ENCODE assay signal across 22 cellular contexts in genomic region chr1:45187735-45188134, GRCh38. TPM values are rescaled to one million over a fixed set of nuclear protein-coding genes. Genes with fewer than 3 reads are reported as not detected.
DNase-seq lines count a peak whose midpoint lies in the region; ATAC-seq and TF ChIP-seq lines count a peak whose summit lies in the region.
"Had no signal": no experiment of that assay in that cellular context is flagged by ENCODE, and none has a peak within 500 bp of the region (broad histone marks: within the 10 kb centered on the region; RNA-seq: fewer than 3 reads in every experiment).

No MANE protein-coding gene starts in this region.

- intact Hi-C loops in Calu3 (cut with micrococcal nuclease; ENCODE audit: unreplicated experiment), result no loop called here
- intact Hi-C loops in breast epithelium (cut with DNase I; ENCODE audit: low total_unique reads), result no loop called here

- no peaks in the 10 kb centered on the region for H3K27me3 Mint-ChIP-seq in activated T-helper 17 cell treated with anti-CD3 and anti-CD28 coated beads, Interleukin-2, amount 50 U/mL, for 72 hours
- H3K27me3 Mint-ChIP-seq in Calu3 (ENCODE audit: unreplicated experiment), result peaks cover 24% of the 10 kb centered on the region
- H3K27me3 Mint-ChIP-seq: CD4-positive, alpha-beta T cell had no signal

- no peaks in the 10 kb centered on the region for H3K9me3 Mint-ChIP-seq in activated T-helper 17 cell treated with anti-CD3 and anti-CD28 coated beads, Interleukin-2, amount 50 U/mL, for 72 hours
- no peaks in the 10 kb centered on the region for H3K9me3 Mint-ChIP-seq in Calu3 (ENCODE audit: low read depth, unreplicated experiment)
- H3K9me3 Mint-ChIP-seq: CD4-positive, alpha-beta T cell; HFFc6 had no signal

- no TSS peak for BruUV-seq in Calu3 (replicated peaks; lab: Mats Ljungman, UMichigan)

- H3K4me3 ChIP-seq in ACC112 (ENCODE audit: low read depth, low read length) (peak overlapping the region; percentile 31), breast epithelium (no peak overlapping the region)
- H3K4me3 ChIP-seq: SK-N-MC had no signal

- no peaks in the 10 kb centered on the region for H3K36me3 Mint-ChIP-seq in activated T-helper 17 cell treated with anti-CD3 and anti-CD28 coated beads, Interleukin-2, amount 50 U/mL, for 72 hours (ENCODE audit: low read depth)
- no peaks in the 10 kb centered on the region for H3K36me3 Mint-ChIP-seq in Calu3 (ENCODE audit: insufficient read depth, unreplicated experiment)

- peak overlapping the region; percentile 70 for H3K27ac ChIP-seq in ACC112 (ENCODE audit: low read depth, low read length)
- no peak overlapping the region for H3K27ac ChIP-seq in breast epithelium
- H3K27ac ChIP-seq: SK-N-MC had no signal

- peaks cover 5% of the 10 kb centered on the region for H3K4me1 Mint-ChIP-seq in activated T-helper 17 cell treated with anti-CD3 and anti-CD28 coated beads, Interleukin-2, amount 50 U/mL, for 72 hours
- no peaks in the 10 kb centered on the region for H3K4me1 Mint-ChIP-seq in Calu3 (ENCODE audit: low read depth, unreplicated experiment)

- CTCF ChIA-PET in Calu3 (lab: Charles Lee), result no interaction called here

- DNase-seq in HS-5 (ENCODE audit: low read depth), result peak; percentile 66
- peak; percentile 16 for DNase-seq in fibroblast of peridontal ligament (ENCODE audit: extremely low read depth)
- no peak for DNase-seq in Calu3
- DNase-seq in OCI-M1 (lab: John Stamatoyannopoulos, UW), result no peak
- no peak for DNase-seq in NCI-H345 (lab: John Stamatoyannopoulos, UW)
- DNase-seq in breast epithelium (ENCODE audit: low spot score in 2 of 2), result no peak
- DNase-seq: 8988T; Caco-2; CD4-positive, alpha-beta T cell; HFFc6; Kasumi-1; NCI-H1092 treated with DMSO at 0.1 percent for 48 hours; NCI-H146; NCI-H2029 treated with DMSO at 0.1 percent for 48 hours; NCI-H2171 treated with DMSO at 0.1 percent for 48 hours; NCI-H446 treated with DMSO at 0.1 percent for 48 hours; NK-92 treated with Interleukin-12 subunit alpha and Interleukin-12 subunit beta, amount 100 ng/mL, for 24 hours; SHP77 had no signal

- H3K36me3 ChIP-seq in ACC112 (ENCODE audit: insufficient read depth, low read length) (no peaks in the 10 kb centered on the region), breast epithelium (no peaks in the 10 kb centered on the region)

- H3K4me3 Mint-ChIP-seq in activated T-helper 17 cell treated with anti-CD3 and anti-CD28 coated beads, Interleukin-2, amount 50 U/mL, for 72 hours, result no peak overlapping the region
- no peak overlapping the region for H3K4me3 Mint-ChIP-seq in Calu3 (ENCODE audit: low read depth, unreplicated experiment)
- H3K4me3 Mint-ChIP-seq: CD4-positive, alpha-beta T cell; HFFc6 had no signal

- H3K27me3 ChIP-seq in ACC112 (ENCODE audit: insufficient read depth, low read length), result no peaks in the 10 kb centered on the region
- no peaks in the 10 kb centered on the region for H3K27me3 ChIP-seq in breast epithelium

- H3K79me2 ChIP-seq in ACC112 (ENCODE audit: control insufficient read depth, insufficient read depth, low read length, unreplicated experiment), result no peaks in the 10 kb centered on the region

- no peak overlapping the region for H2AFZ ChIP-seq in ACC112 (ENCODE audit: low read length, unreplicated experiment)

- no peak for TF ChIP-seq CTCF in Calu3 (IDR thresholded peaks at IDR 0.05; ENCODE audit: unreplicated experiment)
- no peak for TF ChIP-seq CTCF in breast epithelium (IDR thresholded peaks at IDR 0.05)

- peak; percentile 44 for ATAC-seq in activated T-helper 17 cell treated with anti-CD3 and anti-CD28 coated beads, Interleukin-2, amount 50 U/mL, for 72 hours (replicated peaks)

- H3K27ac Mint-ChIP-seq in activated T-helper 17 cell treated with anti-CD3 and anti-CD28 coated beads, Interleukin-2, amount 50 U/mL, for 72 hours, result peak overlapping the region; percentile 25
- no peak overlapping the region for H3K27ac Mint-ChIP-seq in Calu3 (ENCODE audit: unreplicated experiment)
- H3K27ac Mint-ChIP-seq: CD4-positive, alpha-beta T cell; HFFc6 had no signal

- H3K9me3 ChIP-seq in breast epithelium, result no peaks in the 10 kb centered on the region

- TF ChIP-seq POLR2A in breast epithelium (IDR thresholded peaks at IDR 0.05), result no peak

- H3K4me1 ChIP-seq in ACC112 (ENCODE audit: control insufficient read depth, insufficient read depth, low read length, unreplicated experiment), result peaks cover 33% of the 10 kb centered on the region
- H3K4me1 ChIP-seq in breast epithelium, result no peaks in the 10 kb centered on the region

RNA-seq across cellular contexts. Expression of gene ZSWIM5, which starts 18.7 kb away (rescaled TPM):
- 1 to 10 TPM in 1 of 2 donors, under 1 TPM in 1; 0.86 to 1.9 TPM for total RNA-seq in activated T-helper 17 cell treated with anti-CD3 and anti-CD28 coated beads, Interleukin-2, amount 50 U/mL, for 72 hours
- total RNA-seq in Calu3 (2022) (0.24 and 0.40 TPM in 2 replicates), breast epithelium (1 to 10 TPM; 1.6 to 4.5 (median 3.3) TPM)
- total RNA-seq: RPMI7951 had no signal

Comparison
In these comparisons a context has a peak if more than half of its experiments do, and no peak if none do; other contexts are left out.
1. DNase-seq: peak in HS-5 (single experiment) and fibroblast of peridontal ligament (single experiment); none in Calu3 (single experiment), OCI-M1 (single experiment), NCI-H345 (single experiment) and breast epithelium (0 of 2).